18 cellular contexts compared by ENCODE assay signal in the genomic region with DNA sequence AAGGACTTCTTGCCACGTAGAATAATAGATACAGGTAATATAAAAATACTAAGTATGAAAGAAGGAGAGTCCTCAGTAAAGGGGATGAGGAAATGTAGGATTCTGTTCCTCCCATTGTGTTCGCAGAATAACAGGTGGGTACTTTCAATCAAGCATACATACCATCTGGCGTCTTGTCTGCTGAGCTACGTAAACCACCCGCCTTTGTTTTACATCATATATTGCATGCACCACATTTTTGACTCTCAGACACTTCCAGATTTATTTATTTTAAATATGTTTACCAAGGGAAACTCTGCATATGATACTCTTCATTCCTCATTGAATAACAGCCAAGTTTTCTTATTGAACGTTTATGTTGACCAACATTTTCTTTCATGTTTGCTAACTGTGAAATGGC.
"Had no signal": no experiment of that assay in that cellular context is flagged by ENCODE, and none has a peak within 500 bp of the region (broad histone marks: within the 10 kb centered on the region; RNA-seq: fewer than 3 reads in every experiment).

No MANE protein-coding gene starts in this region.

- H3K4me1 Mint-ChIP-seq: activated CD4-positive, alpha-beta T cell treated with anti-CD3 and anti-CD28 coated beads for 36 hours; stimulated activated naive CD8-positive, alpha-beta T cell treated with anti-CD3 and anti-CD28 coated beads, Interleukin-15, amount 100 ng/mL, for 72 hours had no signal

- DNase-seq: activated CD4-positive, alpha-beta T cell treated with anti-CD3 and anti-CD28 coated beads for 36 hours; activated CD8-positive, alpha-beta memory T cell treated with anti-CD3 and anti-CD28 coated beads, Interleukin-2, amount 50 U/mL, for 48 hours; activated CD8-positive, alpha-beta T cell treated with anti-CD3 and anti-CD28 coated beads for 36 hours; activated naive CD4-positive, alpha-beta T cell treated with anti-CD3 and anti-CD28 coated beads for 36 hours; esophagus squamous epithelium; foreskin fibroblast; head of caudate nucleus; left cardiac atrium; midbrain; pancreas; retina; stimulated activated CD4-positive, alpha-beta T cell treated with anti-CD3 and anti-CD28 coated beads, Interleukin-15, amount 100 ng/mL, for 24 hours; stimulated activated CD4-positive, alpha-beta T cell treated with anti-CD3 and anti-CD28 coated beads, Interleukin-4, amount 100 ng/mL, for 24 hours; stimulated activated naive CD8-positive, alpha-beta T cell treated with anti-CD3 and anti-CD28 coated beads, Interleukin-15, amount 100 ng/mL, for 72 hours; testis; upper lobe of right lung had no signal

- H3K4me1 ChIP-seq: esophagus squamous epithelium, pancreas, testis, upper lobe of right lung had no signal

- H3K4me3 Mint-ChIP-seq: activated CD4-positive, alpha-beta T cell treated with anti-CD3 and anti-CD28 coated beads for 36 hours; activated CD8-positive, alpha-beta T cell treated with anti-CD3 and anti-CD28 coated beads for 36 hours; activated naive CD4-positive, alpha-beta T cell treated with anti-CD3 and anti-CD28 coated beads for 36 hours; stimulated activated naive CD8-positive, alpha-beta T cell treated with anti-CD3 and anti-CD28 coated beads, Interleukin-15, amount 100 ng/mL, for 72 hours had no signal

- H3K9me3 ChIP-seq: esophagus squamous epithelium, pancreas, testis, upper lobe of right lung had no signal

- H3K27me3 ChIP-seq: esophagus squamous epithelium, pancreas, testis, upper lobe of right lung had no signal

- H3K4me3 ChIP-seq: esophagus squamous epithelium, lung, pancreas, testis, upper lobe of right lung had no signal

- H3K27ac Mint-ChIP-seq: activated CD4-positive, alpha-beta T cell treated with anti-CD3 and anti-CD28 coated beads for 36 hours; activated CD8-positive, alpha-beta T cell treated with anti-CD3 and anti-CD28 coated beads for 36 hours; activated naive CD4-positive, alpha-beta T cell treated with anti-CD3 and anti-CD28 coated beads for 36 hours had no signal

- H3K27ac ChIP-seq: esophagus squamous epithelium, pancreas, testis, upper lobe of right lung, VCaP had no signal

- H3K9me3 Mint-ChIP-seq: activated CD8-positive, alpha-beta T cell treated with anti-CD3 and anti-CD28 coated beads for 36 hours; activated naive CD4-positive, alpha-beta T cell treated with anti-CD3 and anti-CD28 coated beads for 36 hours had no signal

- H3K36me3 ChIP-seq: esophagus squamous epithelium, pancreas, upper lobe of right lung had no signal
